In the genomic region with DNA sequence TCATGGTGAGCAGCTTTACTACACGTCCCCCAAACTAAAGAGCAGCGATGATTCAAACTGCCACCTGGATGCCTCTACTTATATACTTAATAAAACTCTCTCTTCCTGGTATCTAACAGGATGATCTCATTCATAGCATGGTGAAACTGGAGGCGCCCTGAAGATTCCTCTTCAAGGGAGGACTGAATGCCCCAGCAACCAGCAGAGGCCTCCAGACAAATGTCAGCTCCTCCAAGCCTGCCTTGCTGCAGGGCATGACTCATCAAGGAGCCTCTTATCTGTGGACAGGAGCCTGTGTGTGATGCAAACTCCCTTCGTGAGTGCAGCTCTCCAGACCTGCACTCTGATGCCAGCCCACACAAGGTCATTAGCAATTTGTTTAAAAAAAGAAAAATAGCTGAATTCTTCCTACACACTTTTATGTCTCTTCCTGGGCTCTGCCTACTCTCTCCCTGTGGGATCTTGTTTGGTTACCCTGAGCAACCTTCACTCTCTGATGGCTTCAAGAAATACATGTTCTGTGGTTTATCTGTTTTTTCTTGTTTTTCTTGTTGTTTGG, we compare ENCODE assay signal across 8 cellular contexts. TPM values are rescaled to one million over a fixed set of nuclear protein-coding genes. Genes with fewer than 3 reads are reported as not detected.
DNase-seq lines count a peak whose midpoint lies in the region; ATAC-seq and TF ChIP-seq lines count a peak whose summit lies in the region.

No MANE protein-coding gene starts in this region.

- TF ChIP-seq POLR2A in vagina (IDR thresholded peaks at IDR 0.05): no peak

- in situ Hi-C loops in astrocyte of the cerebellum (cut with HindIII; ENCODE audit: low sequenced_read_pairs): no loop called here

- H3K9me3 ChIP-seq in mesodermal cell (ENCODE audit: control insufficient read depth, low read length) (no peaks in the 10 kb centered on the region), vagina (no peaks in the 10 kb centered on the region)

- H3K27ac ChIP-seq in mesodermal cell (ENCODE audit: low read depth, low read length, severe bottlenecking) (peak overlapping the region; percentile 94), vagina (peak overlapping the region; percentile 54)

- 36 to 42% methylated on average over 2 to 4 of the region's 4 CpGs for WGBS in mesodermal cell (ENCODE audit: insufficient coverage in 2 of 2), 2 experiments

- no peak for ATAC-seq in HG03097 (IDR thresholded peaks at IDR 0.05; ENCODE audit: low FRiP score, unreplicated experiment)

- TF ChIP-seq CTCF in astrocyte of the cerebellum (IDR thresholded peaks at IDR 0.05; ENCODE audit: low read depth, low read length, missing control alignments) (no peak), vagina (IDR thresholded peaks at IDR 0.05) (no peak)

- H3K4me3 ChIP-seq in astrocyte of the cerebellum (ENCODE audit: low read depth, low read length) (no peak overlapping the region), mesodermal cell (ENCODE audit: extremely low read depth, insufficient read depth, low read length, poor library complexity, severe bottlenecking) (no peak overlapping the region), vagina (no peak overlapping the region)

- DNase-seq in DMS 273 (lab: John Stamatoyannopoulos, UW; ENCODE audit: unreplicated experiment): peak; percentile 63
- no peak for DNase-seq in DMS 273 treated with DMSO at 0.1 percent for 48 hours (lab: John Stamatoyannopoulos, UW)
- peak; percentile 61 for DNase-seq in RKO (ENCODE audit: low spot score)
- peak; percentile 37 for DNase-seq in astrocyte of the cerebellum (ENCODE audit: low read depth)
- no peak for DNase-seq in vagina (ENCODE audit: extremely low spot score in 2 of 2)
- DNase-seq in posterior vena cava (ENCODE audit: low spot score): no peak

- H3K4me1 ChIP-seq in mesodermal cell (ENCODE audit: control insufficient read depth, insufficient read depth, low read length, poor library complexity, severe bottlenecking): peaks cover 34% of the 10 kb centered on the region
- H3K4me1 ChIP-seq in vagina: peaks cover 9% of the 10 kb centered on the region

- H3K36me3 ChIP-seq in mesodermal cell (ENCODE audit: control insufficient read depth, insufficient read depth, low read length): no peaks in the 10 kb centered on the region
- H3K36me3 ChIP-seq in vagina: no peaks in the 10 kb centered on the region

- intact Hi-C loops in vagina (cut with DNase I) (no loop called here), posterior vena cava (cut with DNase I) (no loop called here)

- no peaks in the 10 kb centered on the region for H3K27me3 ChIP-seq in vagina

RNA-seq across cellular contexts. Expression of gene LONRF2, which starts 30.2 kb away (rescaled TPM):
- 0.22 TPM for polyA plus RNA-seq in mesodermal cell (2013, experiment 1 of 2)
- 0.05 TPM for polyA plus RNA-seq in mesodermal cell (2013, experiment 2 of 2)
- 9.6 TPM for total RNA-seq in vagina
- 10 to 100 TPM; 15.7 to 19.2 TPM for total RNA-seq in posterior vena cava

Comparison
In these comparisons a context has a peak if more than half of its experiments do, and no peak if none do; other contexts are left out.
1. DNase-seq: peak in DMS 273 (single experiment), RKO (single experiment) and astrocyte of the cerebellum (single experiment); none in DMS 273 treated with DMSO at 0.1 percent for 48 hours (single experiment), vagina (0 of 2) and posterior vena cava (single experiment).